In the genomic region with DNA sequence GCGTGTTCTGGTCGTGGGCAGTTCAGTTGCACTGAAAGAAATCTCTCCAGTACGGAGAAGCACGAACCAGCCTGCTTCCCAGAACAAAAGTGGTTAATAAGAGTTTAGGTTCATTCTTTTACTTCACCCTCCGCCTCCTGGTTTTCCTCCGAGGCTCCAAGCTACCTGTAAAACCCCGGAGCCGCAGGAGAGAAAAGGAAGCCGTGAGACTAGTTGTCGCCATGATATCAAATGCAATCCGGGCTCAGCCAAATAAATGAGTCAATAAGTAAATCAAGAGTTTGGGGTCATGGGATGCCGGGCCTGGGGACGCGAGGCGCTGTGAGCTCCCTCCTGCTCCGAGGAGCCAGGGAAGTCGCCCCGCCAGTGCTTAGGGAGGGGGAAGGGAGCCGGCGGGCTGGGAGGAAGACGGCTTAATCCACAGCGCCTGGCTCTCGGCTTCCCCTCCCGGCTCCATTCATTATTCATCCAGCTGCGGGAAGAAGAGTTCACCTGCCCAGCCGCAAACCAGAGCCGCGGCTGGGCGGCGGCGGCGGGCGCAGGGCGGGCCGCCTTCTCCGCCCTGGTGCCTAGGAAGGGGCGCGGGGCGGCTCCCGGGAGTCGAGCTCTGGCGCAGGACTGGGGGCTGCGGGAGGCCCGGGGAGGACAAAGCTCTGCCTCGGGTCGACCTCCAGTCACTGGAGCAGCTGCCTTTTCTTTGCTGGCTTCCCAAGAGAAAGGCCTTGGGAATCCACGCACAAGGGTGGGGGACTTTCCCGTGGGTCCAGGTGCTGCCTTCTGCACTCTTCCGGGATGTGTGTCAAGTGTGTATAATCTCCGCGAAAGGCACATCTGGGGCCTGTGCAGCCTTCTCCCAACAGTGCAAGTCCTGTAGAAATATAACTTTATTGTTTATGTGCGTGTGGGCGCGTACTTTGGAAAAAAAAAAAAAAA, we compare ENCODE assay signal across 8 cellular contexts. TPM values are rescaled to one million over a fixed set of nuclear protein-coding genes. Genes with fewer than 3 reads are reported as not detected.
A peak's percentile ranks its signal among the peaks of the same experiment; 100 is the strongest.
DNase-seq lines count a peak whose midpoint lies in the region; ATAC-seq and TF ChIP-seq lines count a peak whose summit lies in the region.

No MANE protein-coding gene starts in this region.

- peaks cover 23% of the 10 kb centered on the region for H3K4me1 ChIP-seq in HUES6 (ENCODE audit: control insufficient read depth, insufficient read depth, low read length)
- H3K4me1 ChIP-seq in mucosa of rectum (ENCODE audit: control insufficient read depth in 2 of 2, insufficient read depth in 2 of 2, low read length in 2 of 2) = peaks cover 16 to 19% of the 10 kb centered on the region in 2 donors
- no peaks in the 10 kb centered on the region for H3K4me1 ChIP-seq in uterus

- no peak for TF ChIP-seq CTCF in epithelial cell of proximal tubule (conservative IDR thresholded peaks at IDR 0.05; ENCODE audit: low read depth, low read length)
- TF ChIP-seq CTCF in uterus (IDR thresholded peaks at IDR 0.05) = no peak

- 0 out of 2 replicates have a peak, but pooled peaks cover 2% of the 10 kb centered on the region for H3K27me3 ChIP-seq in HUES6 (ENCODE audit: control insufficient read depth, insufficient read depth, low read length)
- H3K27me3 ChIP-seq in mucosa of rectum (ENCODE audit: control insufficient read depth in 2 of 2, insufficient read depth in 2 of 2, low read length in 2 of 2) = peaks cover 0 to 9% of the 10 kb centered on the region in 2 donors
- no peaks in the 10 kb centered on the region for H3K27me3 ChIP-seq in uterus

- no peak for TF ChIP-seq POLR2A in uterus (IDR thresholded peaks at IDR 0.05)

- peak overlapping the region; percentile 2; the same call in 1 of the 2 replicates for H3K27ac ChIP-seq in HUES6 (ENCODE audit: low read depth, low read length)
- peak overlapping the region in 1 of 2 donors; percentile 55 for H3K27ac ChIP-seq in mucosa of rectum (ENCODE audit: low read depth in 2 of 2, low read length in 2 of 2)
- peak overlapping the region in 1 of 2 donors; percentile 13 for H3K27ac ChIP-seq in uterus

- peak; percentile 32 for DNase-seq in COR-L47 (lab: John Stamatoyannopoulos, UW)
- DNase-seq in T1000 (lab: John Stamatoyannopoulos, UW) = peak; percentile 41
- no peak for DNase-seq in epithelial cell of proximal tubule (ENCODE audit: low read depth)
- peak; percentile 17 to 20 for DNase-seq in uterus
- DNase-seq in activated effector memory CD4-positive, alpha-beta T cell treated with Interleukin-2 at 50 U/mL for 16 hours = no peak

- ATAC-seq in GM21576 (IDR thresholded peaks at IDR 0.05; ENCODE audit: unreplicated experiment) = no peak

- H3K9ac ChIP-seq in HUES6 (ENCODE audit: low read length) (peak overlapping the region; percentile 79), mucosa of rectum (ENCODE audit: low read depth in 1 of 2, low read length in 2 of 2) (peak overlapping the region; percentile 41 to 65)

- H3K36me3 ChIP-seq in HUES6 (ENCODE audit: control insufficient read depth, insufficient read depth, low read length) (no peaks in the 10 kb centered on the region), mucosa of rectum (ENCODE audit: control insufficient read depth in 2 of 2, insufficient read depth in 2 of 2, low read length in 2 of 2) (no peaks in the 10 kb centered on the region), uterus (no peaks in the 10 kb centered on the region)

- peak overlapping the region; percentile 98 for H3K4me3 ChIP-seq in HUES6 (ENCODE audit: low read depth, low read length)
- peak overlapping the region; percentile 75 for H3K4me3 ChIP-seq in epithelial cell of proximal tubule (ENCODE audit: low read depth, low read length)
- H3K4me3 ChIP-seq in mucosa of rectum (ENCODE audit: low read length in 2 of 2) = peak overlapping the region; percentile 60 to 82
- peak overlapping the region; percentile 36 to 46 for H3K4me3 ChIP-seq in uterus

- intact Hi-C loops in uterus (cut with DNase I; ENCODE audit: low total_unique reads) = no loop called here

- H3K9me3 ChIP-seq in HUES6 (ENCODE audit: control insufficient read depth, insufficient read depth, low read depth, low read length) (no peaks in the 10 kb centered on the region), mucosa of rectum (ENCODE audit: control insufficient read depth in 2 of 2, low read length in 2 of 2) (no peaks in the 10 kb centered on the region), uterus (no peaks in the 10 kb centered on the region)

RNA-seq across cellular contexts. Expression of a gene that starts 1.7 kb away (rescaled TPM):
- total RNA-seq in epithelial cell of proximal tubule (7.0 and 9.1 TPM in 2 replicates), uterus (10 to 100 TPM in 1 of 4 donors, 1 to 10 TPM in 3; 1.0 to 32.5 (median 3.3) TPM)

Comparison
In these comparisons a context has a peak if more than half of its experiments do, and no peak if none do; other contexts are left out.
1. DNase-seq: peak in COR-L47 (single experiment), T1000 (single experiment) and uterus (2 of 2); none in epithelial cell of proximal tubule (single experiment) and activated effector memory CD4-positive, alpha-beta T cell treated with Interleukin-2 at 50 U/mL for 16 hours (single experiment).
2. H3K4me3 ChIP-seq: peak in every context shown above with its lines; median percentile 98 in HUES6; 75 in epithelial cell of proximal tubule; 71 in mucosa of rectum; 41 in uterus.